ENCODE assay signal across 7 cellular contexts in genomic region chr16:20595068-20595467, GRCh38. TPM values are rescaled to one million over a fixed set of nuclear protein-coding genes. Genes with fewer than 3 reads are reported as not detected.
"Had no signal": no experiment of that assay in that cellular context is flagged by ENCODE, and none has a peak within 500 bp of the region (broad histone marks: within the 10 kb centered on the region; RNA-seq: fewer than 3 reads in every experiment).

No MANE protein-coding gene starts in this region.

RNA-seq across cellular contexts. Expression of gene ACSM2B, which starts 18.9 kb away (rescaled TPM):
- total RNA-seq: GM23248, GM23338, H1, H4, H7, H9, HFFc6 had no signal
- polyA plus RNA-seq: GM23248, GM23338, H1 had no signal
